In genomic region chr14:101961011-101961721, GRCh38 we compare ENCODE assay signal across 8 cellular contexts. TPM values are rescaled to one million over a fixed set of nuclear protein-coding genes. Genes with fewer than 3 reads are reported as not detected.
DNase-seq lines count a peak whose midpoint lies in the region; ATAC-seq and TF ChIP-seq lines count a peak whose summit lies in the region.

No MANE protein-coding gene starts in this region.

- H3K36me3 ChIP-seq in Loucy (ENCODE audit: insufficient read depth, low read length), result no peaks in the 10 kb centered on the region

- H3K27me3 Mint-ChIP-seq in natural killer cell treated with Interleukin-12 subunit alpha and Interleukin-12 subunit beta and Interleukin-15 and Interleukin-18, amount 100 ng/mL, for 72 hours, result no peaks in the 10 kb centered on the region

- H3K4me2 ChIP-seq in Loucy (ENCODE audit: low read depth, low read length, poor library complexity, severe bottlenecking), result no peak overlapping the region

- no peak for ATAC-seq in natural killer cell treated with Interleukin-12 subunit alpha and Interleukin-12 subunit beta and Interleukin-15 and Interleukin-18, amount 100 ng/mL, for 72 hours
- ATAC-seq in stimulated activated naive CD8-positive, alpha-beta T cell treated with anti-CD3 and anti-CD28 coated beads, Interleukin-15, Interleukin-2, amounts not matched to agents 100 U/mL and 50 U/mL, for 24 hours, result peak; percentile 24
- ATAC-seq in GM21576 (IDR thresholded peaks at IDR 0.05; ENCODE audit: unreplicated experiment), result no peak

- peak overlapping the region; percentile 18 for H3K9ac ChIP-seq in Loucy (ENCODE audit: low read depth, low read length, poor library complexity, severe bottlenecking)

- no peaks in the 10 kb centered on the region for H3K36me3 Mint-ChIP-seq in natural killer cell treated with Interleukin-12 subunit alpha and Interleukin-12 subunit beta and Interleukin-15 and Interleukin-18, amount 100 ng/mL, for 72 hours

- no peaks in the 10 kb centered on the region for H3K9me2 ChIP-seq in Loucy (replicated peaks; ENCODE audit: low read depth, low read length)

- TF ChIP-seq CTCF in Loucy (conservative IDR thresholded peaks at IDR 0.05; ENCODE audit: low read length), result peak; percentile 81

- peaks cover 18% of the 10 kb centered on the region for H3K79me2 ChIP-seq in Loucy (ENCODE audit: insufficient read depth, low read length)

- no peaks in the 10 kb centered on the region for H3F3A ChIP-seq in Loucy (ENCODE audit: low read depth)

- H3K27me3 ChIP-seq in Loucy (ENCODE audit: insufficient read depth, low read length, poor library complexity, severe bottlenecking), result peaks cover 4% of the 10 kb centered on the region

- no peaks in the 10 kb centered on the region for H3K9me3 Mint-ChIP-seq in natural killer cell treated with Interleukin-12 subunit alpha and Interleukin-12 subunit beta and Interleukin-15 and Interleukin-18, amount 100 ng/mL, for 72 hours

- DNase-seq in DMS153 treated with DMSO at 0.1 percent for 48 hours (lab: John Stamatoyannopoulos, UW; ENCODE audit: unreplicated experiment) (peak; percentile 47), RPMI7951 (ENCODE audit: low read depth) (peak; percentile 75), fibroblast of gingiva (ENCODE audit: low read depth) (peak; percentile 69)
- peak; percentile 79 to 85 for DNase-seq in activated T-cell treated with anti-CD3 and anti-CD28 coated beads, Interleukin-2, amount 50 U/mL, for 48 hours
- DNase-seq in natural killer cell treated with Interleukin-12 subunit alpha and Interleukin-12 subunit beta and Interleukin-15 and Interleukin-18, amount 100 ng/mL, for 72 hours (ENCODE audit: low spot score), result peak; percentile 78
- DNase-seq in stimulated activated naive CD8-positive, alpha-beta T cell treated with anti-CD3 and anti-CD28 coated beads, Interleukin-15, Interleukin-2, amounts not matched to agents 100 U/mL and 50 U/mL, for 24 hours, result peak; percentile 81

- H3K4me3 ChIP-seq in Loucy (ENCODE audit: low read length, poor library complexity, severe bottlenecking), result no peak overlapping the region

- no peaks in the 10 kb centered on the region for H3K9me3 ChIP-seq in Loucy (ENCODE audit: insufficient read depth, low read depth, low read length)

- H2AFZ ChIP-seq in Loucy (ENCODE audit: low read length), result peak overlapping the region; percentile 81

- peak overlapping the region in 1 of 2 donors; percentile 56 for H3K27ac Mint-ChIP-seq in natural killer cell treated with Interleukin-12 subunit alpha and Interleukin-12 subunit beta and Interleukin-15 and Interleukin-18, amount 100 ng/mL, for 72 hours

- H3K4me3 Mint-ChIP-seq in natural killer cell treated with Interleukin-12 subunit alpha and Interleukin-12 subunit beta and Interleukin-15 and Interleukin-18, amount 100 ng/mL, for 72 hours, result no peak overlapping the region

- H3K4me1 Mint-ChIP-seq in natural killer cell treated with Interleukin-12 subunit alpha and Interleukin-12 subunit beta and Interleukin-15 and Interleukin-18, amount 100 ng/mL, for 72 hours (ENCODE audit: low read depth in 2 of 2), result peaks cover 20 to 21% of the 10 kb centered on the region in 2 donors

- H3K4me1 ChIP-seq in Loucy (ENCODE audit: insufficient read depth, low read length, poor library complexity, severe bottlenecking), result peaks cover 11% of the 10 kb centered on the region

- peaks cover 13% of the 10 kb centered on the region for H4K20me1 ChIP-seq in Loucy (ENCODE audit: insufficient read depth, low read length, poor library complexity, severe bottlenecking)

RNA-seq across cellular contexts. Expression of gene DYNC1H1, which starts 3.2 kb away (rescaled TPM):
- 167 and 171 TPM in 2 replicates for total RNA-seq in RPMI7951 (2014; rRNA removed; shearing (Covaris generic))
- 100 to 1,000 TPM; 322 to 415 TPM for total RNA-seq in natural killer cell treated with Interleukin-12 subunit alpha and Interleukin-12 subunit beta and Interleukin-15 and Interleukin-18, amount 100 ng/mL, for 72 hours
